ENCODE assay signal across 8 cellular contexts in the genomic region with DNA sequence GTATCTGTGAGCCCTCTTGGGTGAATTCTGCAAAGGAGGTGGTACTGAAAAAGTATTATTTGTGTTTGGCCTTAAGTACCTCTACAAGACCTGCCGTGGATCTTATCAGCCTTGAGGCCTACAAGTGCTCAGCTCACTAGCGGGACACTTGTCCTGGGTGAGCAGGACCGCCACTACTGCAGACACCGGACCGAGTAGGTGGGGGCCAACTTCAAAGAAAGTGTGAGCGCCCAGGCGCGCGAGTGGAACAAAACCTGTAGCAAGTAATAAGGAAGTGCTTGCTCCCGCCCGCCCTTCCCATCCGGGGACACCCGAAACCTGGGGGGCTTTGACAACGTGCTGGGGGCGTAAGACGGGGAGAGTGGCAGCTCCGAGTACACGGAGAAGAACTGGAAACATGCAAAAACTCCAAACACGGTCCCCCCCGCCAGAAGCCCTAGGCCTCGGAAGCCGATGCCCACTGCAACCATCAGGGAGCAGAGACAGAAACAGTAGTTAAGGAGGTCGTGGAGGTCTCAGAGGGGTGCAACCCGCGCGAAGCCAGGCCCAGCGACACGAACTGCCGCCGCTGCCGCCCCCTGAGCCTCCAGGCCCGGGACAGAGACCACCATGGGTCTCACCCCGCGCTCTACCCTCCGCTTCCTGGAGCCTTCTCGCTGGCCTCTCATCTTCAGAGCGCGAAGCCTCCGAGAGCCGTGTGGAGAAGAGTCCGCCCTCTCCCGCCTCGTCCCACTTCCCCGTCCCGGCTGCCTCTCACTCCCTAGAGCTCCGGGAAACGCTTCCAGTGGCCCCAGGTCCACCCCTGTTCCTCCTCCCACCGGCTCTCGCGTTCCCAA. TPM values are rescaled to one million over a fixed set of nuclear protein-coding genes. Genes with fewer than 3 reads are reported as not detected.
A peak's percentile ranks its signal among the peaks of the same experiment; 100 is the strongest.
DNase-seq lines count a peak whose midpoint lies in the region; ATAC-seq and TF ChIP-seq lines count a peak whose summit lies in the region.

No MANE protein-coding gene starts in this region.

- TF ChIP-seq CTCF in heart right ventricle (IDR thresholded peaks at IDR 0.05): no peak

- H3K9me3 Mint-ChIP-seq in activated naive CD4-positive, alpha-beta T cell treated with anti-CD3 and anti-CD28 coated beads, Interleukin-2, amount 50 U/mL, for 72 hours: no peaks in the 10 kb centered on the region

- ATAC-seq in HG02970 (IDR thresholded peaks at IDR 0.05; ENCODE audit: low FRiP score, unreplicated experiment) (peak; percentile 7), heart right ventricle (peak; percentile 29 to 69 (median 43))
- peak; percentile 3 to 4 for ATAC-seq in activated naive CD4-positive, alpha-beta T cell treated with anti-CD3 and anti-CD28 coated beads, Interleukin-2, amount 50 U/mL, for 72 hours

- DNase-seq in G401 (ENCODE audit: low spot score) (peak; percentile 35), SIG-M5 treated with dmso at 0.1 percent for 504 hours (lab: John Stamatoyannopoulos, UW; ENCODE audit: unreplicated experiment) (peak; percentile 52), heart right ventricle (peak; percentile 40 to 49), posterior cingulate gyrus (peak in 8 of 10 donors; percentile 8 to 89 (median 30)), ureter (ENCODE audit: low spot score) (peak; percentile 59), NCI-H2107 (lab: John Stamatoyannopoulos, UW) (no peak)
- DNase-seq in activated naive CD4-positive, alpha-beta T cell treated with anti-CD3 and anti-CD28 coated beads, Interleukin-2, amount 50 U/mL, for 72 hours (ENCODE audit: low spot score in 2 of 2): peak; percentile 38 to 70

- H3K9me3 ChIP-seq in heart right ventricle: no peaks in the 10 kb centered on the region

- peak overlapping the region; percentile 99 to 100 for H3K27ac Mint-ChIP-seq in activated naive CD4-positive, alpha-beta T cell treated with anti-CD3 and anti-CD28 coated beads, Interleukin-2, amount 50 U/mL, for 72 hours

- peaks cover 0 to 18% (median 4%) of the 10 kb centered on the region in 9 donors for H3K36me3 ChIP-seq in heart right ventricle

- H3K36me3 Mint-ChIP-seq in activated naive CD4-positive, alpha-beta T cell treated with anti-CD3 and anti-CD28 coated beads, Interleukin-2, amount 50 U/mL, for 72 hours: peaks cover 26 to 28% of the 10 kb centered on the region in 2 donors

- WGBS in heart right ventricle, 2 donors: 0 to 1% methylated on average over 49 to 50 of the region's 50 CpGs

- peak overlapping the region; percentile 93 to 99 (median 98) for H3K27ac ChIP-seq in heart right ventricle

- peaks cover 6 to 46% (median 34%) of the 10 kb centered on the region in 9 donors for H3K4me1 ChIP-seq in heart right ventricle

- H3K27me3 ChIP-seq in heart right ventricle: no peaks in the 10 kb centered on the region

- intact Hi-C loops in heart right ventricle (cut with DNase I): loop anchor here in 3 of 10 donors (5.0 to 10.0 kb wide), 3 partner anchors 112 to 294 kb away; a partner anchor contains a TSS
- intact Hi-C loops in posterior cingulate gyrus (cut with DNase I): loop anchor here (1.0 kb wide), 1 partner anchor 114 kb away; a partner anchor contains a TSS

- in situ Hi-C loops in G401 (cut with HindIII; ENCODE audit: low sequenced_read_pairs): loop anchor here (10.0 kb wide), 1 partner anchor 94 kb away; no protein-coding TSS in a partner anchor

- peak overlapping the region; percentile 82 to 99 (median 94) for H3K4me3 ChIP-seq in heart right ventricle

RNA-seq across cellular contexts. Expression of a gene that starts 0.6 kb away (rescaled TPM):
- 179 and 273 TPM in 2 replicates for total RNA-seq in G401 (2014; rRNA removed; shearing (Covaris generic))
- 100 to 1,000 TPM; 300 to 360 TPM for total RNA-seq in activated naive CD4-positive, alpha-beta T cell treated with anti-CD3 and anti-CD28 coated beads, Interleukin-2, amount 50 U/mL, for 72 hours
- total RNA-seq in heart right ventricle: 100 to 1,000 TPM in 1 of 10 donors, 10 to 100 TPM in 9; 66.9 to 102 (median 88.1) TPM
- polyA plus RNA-seq in heart right ventricle: 10 to 100 TPM; 27.2 to 59.0 TPM
- total RNA-seq in ureter: 230 TPM

RNA-seq across cellular contexts. Expression of a gene that starts 55.5 kb away (rescaled TPM):
- 6.3 and 12.2 TPM in 2 replicates for total RNA-seq in G401 (2014; rRNA removed; shearing (Covaris generic))
- total RNA-seq in activated naive CD4-positive, alpha-beta T cell treated with anti-CD3 and anti-CD28 coated beads, Interleukin-2, amount 50 U/mL, for 72 hours: 1 to 10 TPM; 5.8 to 6.7 TPM
- total RNA-seq in heart right ventricle: 10 to 100 TPM; 24.1 to 38.7 (median 31.8) TPM
- 10 to 100 TPM; 10.3 to 41.3 TPM for polyA plus RNA-seq in heart right ventricle
- total RNA-seq in ureter: 14.6 TPM
